Comparison of ENCODE assay signal across 32 cellular contexts in the genomic region with DNA sequence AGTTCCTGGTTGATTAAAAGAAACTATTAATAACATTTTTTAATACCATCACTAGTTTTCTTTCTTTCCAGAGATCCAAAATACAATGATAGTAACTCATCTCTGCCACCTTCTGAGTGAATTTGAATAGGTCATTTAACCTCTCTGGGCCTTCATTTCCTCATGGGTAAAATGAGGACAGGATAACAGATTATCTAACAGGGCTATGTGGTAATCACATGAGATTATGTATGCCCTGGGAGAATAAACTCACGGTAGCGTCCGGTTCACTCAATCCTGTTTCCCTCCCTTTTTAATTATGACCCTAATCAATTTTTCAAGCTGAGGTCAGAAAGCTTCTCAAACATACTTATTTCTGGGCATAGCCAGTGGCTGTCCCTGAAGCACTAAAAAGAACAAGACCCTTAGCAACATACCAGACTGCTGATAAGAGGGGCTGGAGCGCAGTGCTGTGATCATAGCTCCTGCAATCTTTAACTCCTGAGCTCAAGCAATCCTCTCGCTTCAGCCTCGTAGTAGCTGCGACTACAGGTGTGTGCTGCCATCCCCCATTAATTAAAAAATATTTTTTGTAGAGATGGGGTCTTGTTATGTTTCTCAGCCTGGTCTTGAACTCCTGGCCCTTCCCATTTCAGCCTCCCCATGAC. TPM values are rescaled to one million over a fixed set of nuclear protein-coding genes. Genes with fewer than 3 reads are reported as not detected.
DNase-seq lines count a peak whose midpoint lies in the region; FAIRE-seq and TF ChIP-seq lines count a peak whose summit lies in the region.
"Had no signal": no experiment of that assay in that cellular context is flagged by ENCODE, and none has a peak within 500 bp of the region (broad histone marks: within the 10 kb centered on the region; RNA-seq: fewer than 3 reads in every experiment).

No MANE protein-coding gene starts in this region.

- H3K4me3 ChIP-seq in iPS-20b (ENCODE audit: low read length) (no peak overlapping the region), osteoblast (ENCODE audit: insufficient read depth, low read length) (no peak overlapping the region), GM23248 (no peak overlapping the region)
- H3K4me3 ChIP-seq: gastroesophageal sphincter, suprapubic skin, vagina had no signal

- H3K4me1 ChIP-seq in iPS-20b (ENCODE audit: insufficient read depth, low read length): peaks cover 10% of the 10 kb centered on the region
- H3K4me1 ChIP-seq in osteoblast (ENCODE audit: insufficient read depth, low read length): peaks cover 31% of the 10 kb centered on the region
- peaks cover 32% of the 10 kb centered on the region for H3K4me1 ChIP-seq in GM23248 (ENCODE audit: insufficient read depth)

- H3K27me3 ChIP-seq in iPS-20b (ENCODE audit: insufficient read depth, low read length): no peaks in the 10 kb centered on the region
- no peaks in the 10 kb centered on the region for H3K27me3 ChIP-seq in osteoblast (ENCODE audit: insufficient read depth, low read length)
- H3K27me3 ChIP-seq in GM23248 (replicated peaks; ENCODE audit: insufficient read depth): no peaks in the 10 kb centered on the region
- H3K27me3 ChIP-seq: brain microvascular endothelial cell, gastroesophageal sphincter, suprapubic skin, vagina had no signal

- H3K9me3 Mint-ChIP-seq in HFFc6: no peaks in the 10 kb centered on the region
- H3K9me3 Mint-ChIP-seq in chondrocyte (ENCODE audit: low read depth): no peaks in the 10 kb centered on the region
- H3K9me3 Mint-ChIP-seq: activated naive CD4-positive, alpha-beta T cell treated with anti-CD3 and anti-CD28 coated beads, Interleukin-2, amount 50 U/mL, for 24 hours; CD4-positive, alpha-beta T cell; immature natural killer cell; natural killer cell; stimulated activated naive B cell treated with anti-CD40 and anti-IgM and Interleukin-4, amounts not matched to agents 10 μg/mL and 1 μg/mL and 100 μg/mL, for 72 hours; T-helper 2 cell treated with Interferon-gamma antibody and Interleukin-4, amounts not matched to agents 5 μg/mL and 100 μg/mL, for 36 hours had no signal

- H3K36me3 ChIP-seq in iPS-20b (ENCODE audit: insufficient read depth, low read depth, low read length): no peaks in the 10 kb centered on the region
- H3K36me3 ChIP-seq in osteoblast (ENCODE audit: insufficient read depth, low read length): peaks cover 8% of the 10 kb centered on the region
- no peaks in the 10 kb centered on the region for H3K36me3 ChIP-seq in GM23248 (ENCODE audit: low read depth)
- H3K36me3 ChIP-seq: brain microvascular endothelial cell, gastroesophageal sphincter, suprapubic skin, vagina had no signal

- H2AFZ ChIP-seq in osteoblast (ENCODE audit: low read length) (no peak overlapping the region), GM23248 (no peak overlapping the region)

- no peak for TF ChIP-seq CTCF in HFFc6 (IDR thresholded peaks at IDR 0.05)
- no peak for TF ChIP-seq CTCF in chondrocyte (IDR thresholded peaks at IDR 0.05)
- no peak for TF ChIP-seq CTCF in osteoblast (IDR thresholded peaks at IDR 0.05; ENCODE audit: extremely low read depth, low read depth, low read length)

- H3K27ac Mint-ChIP-seq in HFFc6 (peak overlapping the region; percentile 58), chondrocyte (ENCODE audit: unreplicated experiment) (peak overlapping the region; percentile 36)
- H3K27ac Mint-ChIP-seq: activated naive CD4-positive, alpha-beta T cell treated with anti-CD3 and anti-CD28 coated beads, Interleukin-2, amount 50 U/mL, for 24 hours; CD4-positive, alpha-beta T cell; natural killer cell; stimulated activated naive B cell treated with anti-CD40 and anti-IgM and Interleukin-4, amounts not matched to agents 10 μg/mL and 1 μg/mL and 100 μg/mL, for 72 hours; T-helper 2 cell treated with Interferon-gamma antibody and Interleukin-4, amounts not matched to agents 5 μg/mL and 100 μg/mL, for 36 hours had no signal

- peaks cover 19% of the 10 kb centered on the region for H3F3A ChIP-seq in GM23248 (ENCODE audit: insufficient read depth)

- no peaks in the 10 kb centered on the region for H3K9me2 ChIP-seq in GM23248 (ENCODE audit: insufficient read depth)

- H3K27ac ChIP-seq in iPS-20b (ENCODE audit: low read length): no peak overlapping the region
- H3K27ac ChIP-seq in osteoblast (ENCODE audit: low read depth, low read length): peak overlapping the region; percentile 28
- no peak overlapping the region for H3K27ac ChIP-seq in GM23248
- H3K27ac ChIP-seq: brain microvascular endothelial cell, HL-60, suprapubic skin, vagina had no signal

- H3K4me3 Mint-ChIP-seq in HFFc6 (no peak overlapping the region), chondrocyte (ENCODE audit: unreplicated experiment) (no peak overlapping the region)
- H3K4me3 Mint-ChIP-seq: activated naive CD4-positive, alpha-beta T cell treated with anti-CD3 and anti-CD28 coated beads, Interleukin-2, amount 50 U/mL, for 24 hours; CD4-positive, alpha-beta T cell; immature natural killer cell; natural killer cell; stimulated activated naive B cell treated with anti-CD40 and anti-IgM and Interleukin-4, amounts not matched to agents 10 μg/mL and 1 μg/mL and 100 μg/mL, for 72 hours; T-helper 2 cell treated with Interferon-gamma antibody and Interleukin-4, amounts not matched to agents 5 μg/mL and 100 μg/mL, for 36 hours had no signal

- H3K9ac ChIP-seq in iPS-20b (ENCODE audit: low read depth, low read length): 0 out of 2 replicates have a peak overlapping the region, but pooled peaks have one; percentile 22
- H3K9ac ChIP-seq in GM23248: no peak overlapping the region

- H4K20me1 ChIP-seq in osteoblast (ENCODE audit: insufficient read depth, low read length) (peaks cover 50% of the 10 kb centered on the region), GM23248 (ENCODE audit: insufficient read depth) (peaks cover 13% of the 10 kb centered on the region; the same call in 1 of the 2 replicates)

- H3K36me3 Mint-ChIP-seq in HFFc6 (ENCODE audit: low read depth) (peaks cover 10% of the 10 kb centered on the region), chondrocyte (ENCODE audit: low read depth) (no peaks in the 10 kb centered on the region)
- H3K36me3 Mint-ChIP-seq: immature natural killer cell, natural killer cell had no signal

- H3K9me3 ChIP-seq in iPS-20b (ENCODE audit: insufficient read depth, low read depth, low read length): no peaks in the 10 kb centered on the region
- H3K9me3 ChIP-seq in osteoblast (ENCODE audit: low read depth, low read length): no peaks in the 10 kb centered on the region
- H3K9me3 ChIP-seq in GM23248 (ENCODE audit: low read depth): no peaks in the 10 kb centered on the region
- H3K9me3 ChIP-seq: gastroesophageal sphincter, suprapubic skin, vagina had no signal

- H3K4me2 ChIP-seq in osteoblast (ENCODE audit: insufficient read depth, low read length): no peak overlapping the region
- no peak overlapping the region for H3K4me2 ChIP-seq in GM23248 (ENCODE audit: unreplicated experiment)

- DNase-seq in HFFc6: no peak
- DNase-seq in chondrocyte (ENCODE audit: low spot score): no peak
- DNase-seq in osteoblast (ENCODE audit: insufficient read length, low spot score, missing footprints): no peak
- DNase-seq in HTR-8/SVneo (ENCODE audit: insufficient read length, low spot score): no peak
- no peak for DNase-seq in DMS 273 (lab: John Stamatoyannopoulos, UW; ENCODE audit: unreplicated experiment)
- no peak for DNase-seq in cerebellar cortex (ENCODE audit: low spot score)
- no peak for DNase-seq in GM23248
- DNase-seq: activated CD4-positive, alpha-beta T cell treated with anti-CD3 and anti-CD28 coated beads for 4 hours; activated T-cell treated with anti-CD3 and anti-CD28 coated beads for 4 hours; amniotic stem cell; brain microvascular endothelial cell; CD4-positive, alpha-beta T cell; hypothalamus; immature natural killer cell; Kasumi-1; natural killer cell; NCI-H1417 treated with DMSO at 0.1 percent for 48 hours; NCI-H2081; NCI-H526; occipital lobe; SHP77; stimulated activated naive B cell treated with anti-CD40 and anti-IgM and Interleukin-4, amounts not matched to agents 10 μg/mL and 1 μg/mL and 100 μg/mL, for 72 hours had no signal

- FAIRE-seq in HTR-8/SVneo (lab: Jason Lieb, UNC): no peak
- FAIRE-seq: D721Med, GM19239, H1 had no signal

- in situ Hi-C loops in GM23248 (cut with MboI): no loop called here

- 91 to 93% methylated on average over 7 of the region's 7 CpGs for WGBS in GM23248 (ENCODE audit: low coverage in 1 of 2, low lambda C conversion rate in 2 of 2, missing lambda C conversion rate in 2 of 2), 2 experiments

- peaks cover 61% of the 10 kb centered on the region for H3K4me1 Mint-ChIP-seq in HFFc6 (ENCODE audit: low read depth)
- peaks cover 43% of the 10 kb centered on the region for H3K4me1 Mint-ChIP-seq in chondrocyte (ENCODE audit: low read depth)

- H3K27me3 Mint-ChIP-seq in HFFc6 (ENCODE audit: insufficient read depth) (no peaks in the 10 kb centered on the region), chondrocyte (ENCODE audit: low read depth) (no peaks in the 10 kb centered on the region)
- H3K27me3 Mint-ChIP-seq: activated naive CD4-positive, alpha-beta T cell treated with anti-CD3 and anti-CD28 coated beads, Interleukin-2, amount 50 U/mL, for 24 hours; CD4-positive, alpha-beta T cell; stimulated activated naive B cell treated with anti-CD40 and anti-IgM and Interleukin-4, amounts not matched to agents 10 μg/mL and 1 μg/mL and 100 μg/mL, for 72 hours had no signal

- H3K79me2 ChIP-seq in osteoblast (ENCODE audit: insufficient read depth, low read length) (peaks cover 98% of the 10 kb centered on the region), GM23248 (ENCODE audit: insufficient read depth) (peaks cover 100% of the 10 kb centered on the region)

RNA-seq across cellular contexts. Expression of a gene that starts 24.2 kb away (rescaled TPM):
- total RNA-seq in HFFc6 (2021; fragmentation: NEBNext Ultra II Directional; extraction: Animal tissue kit (Norgen Biotek cat#: 25700)): 100 to 1,000 TPM in 1 of 6 experiments, 10 to 100 TPM in 5; 80.7 to 110 (median 91.9) TPM
- total RNA-seq in chondrocyte (63.7 to 66.8 TPM (median 66.1 TPM) in 3 replicates), osteoblast (39.4 and 51.9 TPM in 2 replicates)
- total RNA-seq in GM23248 (2014; rRNA removed; shearing (Covaris generic)): 15.0 and 19.2 TPM in 2 replicates
- polyA plus RNA-seq in GM23248 (2016; fragmentation: Nextera tagmentation; extraction: Ambion mirVana): 46.2 and 56.4 TPM in 2 replicates
